ENCODE assay signal across 8 cellular contexts in genomic region chr10:22315455-22316285, GRCh38. TPM values are rescaled to one million over a fixed set of nuclear protein-coding genes. Genes with fewer than 3 reads are reported as not detected.
DNase-seq lines count a peak whose midpoint lies in the region; ATAC-seq and TF ChIP-seq lines count a peak whose summit lies in the region.

No MANE protein-coding gene starts in this region.

- peak; percentile 16 for ATAC-seq in GM21447 (IDR thresholded peaks at IDR 0.05; ENCODE audit: unreplicated experiment)

- WGBS in stomach, 5 donors = 0 to 3% (median 2%) methylated on average over 32 to 53 of the region's 53 CpGs

- no peaks in the 10 kb centered on the region for H3K9me3 ChIP-seq in HUES48 (ENCODE audit: control insufficient read depth, insufficient read depth, low read length)
- H3K9me3 ChIP-seq in stomach = no peaks in the 10 kb centered on the region

- TF ChIP-seq CTCF in kidney epithelial cell (IDR thresholded peaks at IDR 0.05; ENCODE audit: insufficient read depth, low read length, poor library complexity, severe bottlenecking) (no peak), stomach (IDR thresholded peaks at IDR 0.05) (no peak)

- peak overlapping the region; percentile 94 for H3K4me3 ChIP-seq in GM08714 (ENCODE audit: low read length)
- peak overlapping the region; percentile 81 for H3K4me3 ChIP-seq in HUES48 (ENCODE audit: low read depth, low read length)
- peak overlapping the region; percentile 73 for H3K4me3 ChIP-seq in kidney epithelial cell (ENCODE audit: low read depth, low read length)
- H3K4me3 ChIP-seq in stomach = peak overlapping the region; percentile 69 to 80 (median 74)

- H3K27ac ChIP-seq in HUES48 (ENCODE audit: low read depth, low read length) (peak overlapping the region; percentile 68), angular gyrus (ENCODE audit: low read depth, low read length) (peak overlapping the region; percentile 98), stomach (peak overlapping the region; percentile 91 to 98 (median 95))

- no peak for TF ChIP-seq POLR2A in stomach (IDR thresholded peaks at IDR 0.05)

- DNase-seq in kidney epithelial cell (ENCODE audit: low read depth) (no peak), stomach (no peak), NCI-H2196 treated with DMSO at 0.1 percent for 48 hours (lab: John Stamatoyannopoulos, UW; ENCODE audit: unreplicated experiment) (no peak)
- DNase-seq in activated CD4-positive, CD25-positive, alpha-beta regulatory T cell (lab: John Stamatoyannopoulos, UW) = no peak

- H3K9ac ChIP-seq in HUES48 (ENCODE audit: low read depth, low read length) = peak overlapping the region; percentile 7; the same call in 1 of the 2 replicates

- no peaks in the 10 kb centered on the region for H3K36me3 ChIP-seq in HUES48 (ENCODE audit: control insufficient read depth, insufficient read depth, low read length)
- no peaks in the 10 kb centered on the region for H3K36me3 ChIP-seq in kidney epithelial cell (ENCODE audit: control insufficient read depth, insufficient read depth, low read length)
- H3K36me3 ChIP-seq in stomach = no peaks in the 10 kb centered on the region

- H3K27me3 ChIP-seq in HUES48 (ENCODE audit: control insufficient read depth, insufficient read depth, low read length) (peaks cover 76% of the 10 kb centered on the region), kidney epithelial cell (ENCODE audit: control insufficient read depth, insufficient read depth, low read length) (no peaks in the 10 kb centered on the region), stomach (no peaks in the 10 kb centered on the region)

- TF ChIP-seq EP300 in stomach (IDR thresholded peaks at IDR 0.05) = no peak

- intact Hi-C loops in stomach (cut with DNase I; ENCODE audit: low total_unique reads) = no loop called here

- H3K4me1 ChIP-seq in HUES48 (ENCODE audit: control insufficient read depth, insufficient read depth, low read length) = peaks cover 30% of the 10 kb centered on the region
- peaks cover 9 to 43% (median 26%) of the 10 kb centered on the region in 4 donors for H3K4me1 ChIP-seq in stomach

RNA-seq across cellular contexts. Expression of gene COMMD3, which starts 0.5 kb away (rescaled TPM):
- total RNA-seq in kidney epithelial cell (48.1 and 92.4 TPM in 2 replicates), stomach (10 to 100 TPM in 3 of 5 donors, 1 to 10 TPM in 2; 4.1 to 38.0 (median 13.0) TPM)
- polyA plus RNA-seq in stomach = 10 to 100 TPM; 50.7 to 57.7 (median 51.2) TPM

RNA-seq across cellular contexts. Expression of gene BMI1, which starts 5.2 kb away (rescaled TPM):
- total RNA-seq in kidney epithelial cell = 54.6 and 60.5 TPM in 2 replicates
- 100 to 1,000 TPM in 2 of 5 donors, 10 to 100 TPM in 3; 18.8 to 228 (median 57.5) TPM for total RNA-seq in stomach
- polyA plus RNA-seq in stomach = 10 to 100 TPM; 14.9 to 25.5 (median 25.1) TPM

RNA-seq across cellular contexts. Expression of gene SPAG6, which starts 29.6 kb away (rescaled TPM):
- total RNA-seq in kidney epithelial cell = 0.79 and 1.2 TPM in 2 replicates
- not detected for total RNA-seq in stomach
- not detected for polyA plus RNA-seq in stomach
